In genomic region chr4:98963538-98964433, GRCh38 we compare ENCODE assay signal across 18 cellular contexts. TPM values are rescaled to one million over a fixed set of nuclear protein-coding genes. Genes with fewer than 3 reads are reported as not detected.
DNase-seq lines count a peak whose midpoint lies in the region; ATAC-seq, FAIRE-seq and TF ChIP-seq lines count a peak whose summit lies in the region.
"Had no signal": no experiment of that assay in that cellular context is flagged by ENCODE, and none has a peak within 500 bp of the region (broad histone marks: within the 10 kb centered on the region; RNA-seq: fewer than 3 reads in every experiment).

No MANE protein-coding gene starts in this region.

- no peak overlapping the region for H2AK5ac ChIP-seq in H1 (ENCODE audit: low read depth, low read length)

- no peak for TF ChIP-seq CTCF in HEK293 (tag by site-specific recombination; IDR thresholded peaks at IDR 0.05)
- TF ChIP-seq CTCF in RWPE2 (IDR thresholded peaks at IDR 0.05; ENCODE audit: poor library complexity, severe bottlenecking) = no peak
- no peak for TF ChIP-seq CTCF in H1 (IDR thresholded peaks at IDR 0.05; ENCODE audit: control extremely low read depth in 1 of 3, insufficient read depth in 1 of 3, low read depth in 1 of 3, low read length in 3 of 3)

- no peaks in the 10 kb centered on the region for H3K36me3 ChIP-seq in HEK293 (ENCODE audit: control insufficient read depth in 2 of 2, insufficient read depth in 1 of 2, low read length in 2 of 2)
- no peaks in the 10 kb centered on the region for H3K36me3 ChIP-seq in RWPE2 (ENCODE audit: low read depth)
- no peaks in the 10 kb centered on the region for H3K36me3 ChIP-seq in H1 (ENCODE audit: control insufficient read depth in 2 of 4, insufficient read depth in 4 of 4, low read length in 3 of 4)
- H3K36me3 ChIP-seq in neuron (ENCODE audit: insufficient read depth, low read length) = no peaks in the 10 kb centered on the region
- H3K36me3 ChIP-seq in H7 (replicated peaks; ENCODE audit: control insufficient read depth, insufficient read depth, low read length) = no peaks in the 10 kb centered on the region
- H3K36me3 ChIP-seq: brain microvascular endothelial cell, gastroesophageal sphincter, sigmoid colon had no signal

- H2AFZ ChIP-seq in H1 (ENCODE audit: low read length) (peak overlapping the region; percentile 84; the same call in 1 of the 2 replicates), neuron (ENCODE audit: low read depth, low read length) (peak overlapping the region; percentile 14)

- no peak overlapping the region for H2BK120ac ChIP-seq in H1 (replicated peaks; ENCODE audit: low read depth, low read length)

- H4K5ac ChIP-seq in H1 (ENCODE audit: insufficient read length, low read depth, low read length) = no peak overlapping the region

- no peak overlapping the region for H3K4ac ChIP-seq in H1 (replicated peaks; ENCODE audit: insufficient read length, low read depth, low read length)

- H2BK15ac ChIP-seq in H1 (ENCODE audit: low read length) = no peak overlapping the region

- H3K4me2 ChIP-seq in H1 (ENCODE audit: insufficient read depth in 1 of 2, low read depth in 2 of 2, low read length in 2 of 2) = no peak overlapping the region

- H3K18ac ChIP-seq in H1 (ENCODE audit: extremely low read depth, low read length) = no peak overlapping the region

- CTCF ChIA-PET in HEK293 (lab: Yijun Ruan, JAX) = interaction anchor here (0.6 to 0.7 kb wide), 2 partner anchors 24 to 434 kb away, joined by 3 read pairs; no protein-coding TSS in a partner anchor
- CTCF ChIA-PET in H1 (lab: Charles Lee; ENCODE audit: partially characterized antibody) = interaction anchor here (1.2 kb wide), 1 partner anchor 93 kb away, joined by 3 read pairs; no protein-coding TSS in a partner anchor

- H3K79me2 ChIP-seq in H1 (ENCODE audit: control insufficient read depth in 1 of 2, insufficient read depth in 2 of 2, low read length in 2 of 2) = no peaks in the 10 kb centered on the region

- no peak overlapping the region for H3K9ac ChIP-seq in H1 (replicated peaks in 1 of 4; ENCODE audit: extremely low read depth in 1 of 4, low read depth in 3 of 4, low read length in 3 of 4)

- WGBS in H1 (ENCODE audit: extremely low coverage in 1 of 2, insufficient coverage in 1 of 2, insufficient read length in 1 of 2, insufficient replicate concordance in 2 of 2, low coverage in 1 of 2, low lambda C conversion rate in 2 of 2, missing lambda C conversion rate in 1 of 2), 2 experiments = 79% methylated on average over 5 of the region's 5 CpGs; no CpG with 5 or more reads in 1 of the 2 experiments

- FAIRE-seq in H1 (lab: Jason Lieb, UNC) = no peak
- FAIRE-seq in GM12892 (lab: Jason Lieb, UNC) = no peak

- DNase-seq in RWPE2 (ENCODE audit: low spot score) = no peak
- no peak for DNase-seq in H1 (ENCODE audit: low read depth in 1 of 2, low spot score in 2 of 2)
- no peak for DNase-seq in H7
- no peak for DNase-seq in GM12892 (ENCODE audit: insufficient read length)
- DNase-seq in KG1 (lab: John Stamatoyannopoulos, UW) = no peak
- no peak for DNase-seq in activated effector memory CD4-positive, alpha-beta T cell treated with Interleukin-2 at 50 U/mL for 16 hours
- DNase-seq: activated gamma-delta T cell treated with Interleukin-2 at 50 U/mL for 16 hours; AML-193; GOT3; NCI-H146; NCI-H510A treated with DMSO at 0.1 percent for 48 hours; sigmoid colon; stimulated activated CD4-positive, alpha-beta T cell treated with anti-CD3 and anti-CD28 coated beads, Interleukin-4, amount 100 ng/mL, for 24 hours had no signal

- H3K4me3 ChIP-seq in HEK293 (ENCODE audit: low read depth, low read length) = no peak overlapping the region
- H3K4me3 ChIP-seq in RWPE2 (ENCODE audit: severe bottlenecking) = no peak overlapping the region
- no peak overlapping the region for H3K4me3 ChIP-seq in H1 (ENCODE audit: extremely low read depth in 1 of 4, insufficient read depth in 2 of 4, low read depth in 3 of 4, low read length in 4 of 4)
- no peak overlapping the region for H3K4me3 ChIP-seq in neuron (ENCODE audit: low read length)
- no peak overlapping the region for H3K4me3 ChIP-seq in H7 (ENCODE audit: insufficient read depth, low read depth, low read length)
- H3K4me3 ChIP-seq: gastroesophageal sphincter, sigmoid colon had no signal

- no peak overlapping the region; the same call in 1 of the 2 replicates for H2BK12ac ChIP-seq in H1 (ENCODE audit: low read depth, low read length)

- H3K27me3 ChIP-seq in RWPE2 (ENCODE audit: insufficient read depth, poor library complexity, severe bottlenecking) (no peaks in the 10 kb centered on the region), H1 (replicated peaks in 1 of 4; ENCODE audit: control insufficient read depth in 3 of 4, extremely low read depth in 1 of 4, insufficient read depth in 3 of 4, low read length in 3 of 4) (no peaks in the 10 kb centered on the region), neuron (ENCODE audit: insufficient read depth, low read length) (no peaks in the 10 kb centered on the region), H7 (ENCODE audit: control insufficient read depth, insufficient read depth, low read length) (no peaks in the 10 kb centered on the region)
- H3K27me3 ChIP-seq: brain microvascular endothelial cell, gastroesophageal sphincter, sigmoid colon had no signal

- H3K4me1 ChIP-seq in HEK293 (ENCODE audit: control insufficient read depth, insufficient read depth, low read length) = no peaks in the 10 kb centered on the region
- peaks cover 22% of the 10 kb centered on the region for H3K4me1 ChIP-seq in RWPE2 (ENCODE audit: insufficient read depth, poor library complexity, severe bottlenecking)
- H3K4me1 ChIP-seq in H1 (replicated peaks in 1 of 4; ENCODE audit: control insufficient read depth in 3 of 4, insufficient read depth in 4 of 4, low read length in 3 of 4) = no peaks in the 10 kb centered on the region
- H3K4me1 ChIP-seq in neuron (ENCODE audit: insufficient read depth, low read length) = no peaks in the 10 kb centered on the region
- H3K4me1 ChIP-seq: gastroesophageal sphincter, sigmoid colon had no signal

- POLR2A ChIA-PET in HEK293 (lab: Yijun Ruan, JAX) (no interaction called here), H1 (lab: Charles Lee; ENCODE audit: partially characterized antibody) (interaction anchor here (1.2 to 1.4 kb wide), 2 partner anchors 32 to 50 kb away, joined by 3 read pairs; partner anchors contain the start of gene METAP1)

- H3K79me1 ChIP-seq in H1 (ENCODE audit: low read depth, low read length) = no peaks in the 10 kb centered on the region

- H2BK20ac ChIP-seq in H1 (ENCODE audit: low read length) = no peak overlapping the region

- no peak overlapping the region for H3K27ac ChIP-seq in HEK293 (ENCODE audit: extremely low read depth, low read depth, low read length)
- peak overlapping the region; percentile 88 for H3K27ac ChIP-seq in RWPE2 (ENCODE audit: poor library complexity, severe bottlenecking)
- H3K27ac ChIP-seq in H1 (ENCODE audit: low read depth, low read length) = no peak overlapping the region
- H3K27ac ChIP-seq: brain microvascular endothelial cell, gastroesophageal sphincter, sigmoid colon, VCaP had no signal

- H4K8ac ChIP-seq in H1 (ENCODE audit: extremely low read depth, insufficient read depth, low read length) = no peak overlapping the region

- H3K23ac ChIP-seq in H1 (ENCODE audit: insufficient read length) = no peak overlapping the region

- no peak for TF ChIP-seq EP300 in H1 (IDR thresholded peaks at IDR 0.05; ENCODE audit: borderline replicate concordance in 1 of 2, low read depth in 2 of 2, low read length in 2 of 2)

- no peaks in the 10 kb centered on the region for H3K23me2 ChIP-seq in H1 (ENCODE audit: low read depth, low read length)

- no peaks in the 10 kb centered on the region for H4K20me1 ChIP-seq in H1 (replicated peaks in 1 of 2; ENCODE audit: control insufficient read depth in 1 of 2, insufficient read depth in 2 of 2, low read length in 2 of 2)

- no peak overlapping the region for H4K91ac ChIP-seq in H1 (replicated peaks; ENCODE audit: insufficient read length, low read length)

- peak; percentile 66 for ATAC-seq in RWPE2 (ENCODE audit: low read depth)
- ATAC-seq: gastroesophageal sphincter had no signal

- no peak for TF ChIP-seq RAD21 in H1 (IDR thresholded peaks at IDR 0.05 in 1 of 2, conservative IDR thresholded peaks at IDR 0.05 in 1 of 2; ENCODE audit: low read depth in 2 of 2, low read length in 2 of 2)

- H3K9me3 ChIP-seq in HEK293 (ENCODE audit: control insufficient read depth, insufficient read depth, low read depth, low read length) = no peaks in the 10 kb centered on the region
- H3K9me3 ChIP-seq in RWPE2 (ENCODE audit: severe bottlenecking) = no peaks in the 10 kb centered on the region
- H3K9me3 ChIP-seq in H1 (ENCODE audit: insufficient read depth in 2 of 2, low read depth in 1 of 2, low read length in 1 of 2) = 0 out of 4 replicates have a peak, but pooled peaks cover 0 to 2% of the 10 kb centered on the region in 2 experiments
- H3K9me3 ChIP-seq in neuron (ENCODE audit: low read length) = no peaks in the 10 kb centered on the region
- H3K9me3 ChIP-seq: gastroesophageal sphincter, sigmoid colon had no signal

- H2BK5ac ChIP-seq in H1 (ENCODE audit: low read depth, low read length) = no peak overlapping the region; the same call in 1 of the 2 replicates

- H3K14ac ChIP-seq in H1 (ENCODE audit: insufficient read length) = no peak overlapping the region

- TF ChIP-seq POLR2A in H1 (IDR thresholded peaks at IDR 0.05; ENCODE audit: control extremely low read depth in 1 of 2, low read depth in 2 of 2, low read length in 2 of 2) (no peak), GM12892 (IDR thresholded peaks at IDR 0.05; ENCODE audit: low read depth, low read length) (no peak)

- no peak overlapping the region for H3K56ac ChIP-seq in H1 (replicated peaks; ENCODE audit: insufficient read length, low read depth, low read length)

RNA-seq across cellular contexts. Expression of gene METAP1, which starts 31.7 kb away (rescaled TPM):
- total RNA-seq in H1 (2021; fragmentation: NEBNext Ultra II Directional; extraction: Animal tissue kit (Norgen Biotek cat#: 25700)) = 80.9 and 85.2 TPM in 2 replicates
- polyA plus RNA-seq in H1 (2011; rRNA removed) = 37.1 and 50.6 TPM in 2 replicates
- 64.6 TPM for polyA plus RNA-seq in H1 (2011; cell fraction: cytosol; rRNA removed)
- polyA plus RNA-seq in H1 (2011; cell fraction: nucleus; rRNA removed) = 62.5 TPM
- 51.7 to 107 TPM (median 68.0 TPM) in 4 replicates for polyA plus RNA-seq in H1 (2012, experiment 1 of 2)
- 9.3 TPM for polyA plus RNA-seq in H1 (2012, experiment 2 of 2)
- 56.1 TPM for polyA plus RNA-seq in H1 (2013, experiment 1 of 2)
- 53.1 TPM for polyA plus RNA-seq in H1 (2013, experiment 2 of 2)
- 109 and 110 TPM in 2 replicates for polyA minus RNA-seq in H1 (2011; rRNA and poly(A)+ RNA removed)
- polyA minus RNA-seq in H1 (2011; cell fraction: cytosol; rRNA and poly(A)+ RNA removed) = 52.8 TPM
- 75.8 TPM for polyA minus RNA-seq in H1 (2011; cell fraction: nucleus; rRNA and poly(A)+ RNA removed)
- 94.4 and 126 TPM in 2 replicates for total RNA-seq in H7 (2014; rRNA removed; shearing (Covaris generic))
- 40.8 TPM for polyA plus RNA-seq in GM12892 (2012; ENCODE audit: missing spikeins)

RNA-seq across cellular contexts. Expression of gene EIF4E, which starts 34.9 kb away (rescaled TPM):
- 185 and 210 TPM in 2 replicates for total RNA-seq in H1 (2021; fragmentation: NEBNext Ultra II Directional; extraction: Animal tissue kit (Norgen Biotek cat#: 25700))
- polyA plus RNA-seq in H1 (2011; rRNA removed) = 45.5 and 59.6 TPM in 2 replicates
- 145 TPM for polyA plus RNA-seq in H1 (2011; cell fraction: cytosol; rRNA removed)
- polyA plus RNA-seq in H1 (2011; cell fraction: nucleus; rRNA removed) = 11.1 TPM
- polyA plus RNA-seq in H1 (2012, experiment 1 of 2) = 119 to 148 TPM (median 132 TPM) in 4 replicates
- 12.0 TPM for polyA plus RNA-seq in H1 (2012, experiment 2 of 2)
- 113 TPM for polyA plus RNA-seq in H1 (2013, experiment 1 of 2)
- 118 TPM for polyA plus RNA-seq in H1 (2013, experiment 2 of 2)
- polyA minus RNA-seq in H1 (2011; rRNA and poly(A)+ RNA removed) = 57.4 and 74.1 TPM in 2 replicates
- 88.8 TPM for polyA minus RNA-seq in H1 (2011; cell fraction: cytosol; rRNA and poly(A)+ RNA removed)
- 88.7 TPM for polyA minus RNA-seq in H1 (2011; cell fraction: nucleus; rRNA and poly(A)+ RNA removed)
- 184 and 210 TPM in 2 replicates for total RNA-seq in H7 (2014; rRNA removed; shearing (Covaris generic))
- polyA plus RNA-seq in GM12892 (2012; ENCODE audit: missing spikeins) = 124 TPM
